ENCODE assay signal across 40 cellular contexts in the genomic region with DNA sequence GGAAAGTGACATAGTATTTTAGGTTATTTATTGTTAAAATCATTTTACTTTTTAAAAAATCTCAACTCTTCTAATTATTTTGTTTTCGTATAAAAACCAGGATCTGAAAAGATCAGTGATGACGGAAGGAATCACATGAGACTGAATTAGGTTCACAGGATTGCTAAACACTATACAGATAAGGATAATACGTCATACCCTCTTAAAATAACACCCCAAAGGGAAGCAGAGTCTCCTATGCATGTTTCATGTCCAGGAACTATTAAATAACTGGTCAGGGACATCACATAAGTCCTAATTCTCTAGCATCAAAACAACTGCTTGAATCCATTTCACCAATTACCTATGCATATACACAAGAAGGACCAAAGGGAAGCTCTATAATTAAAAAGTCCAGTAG.
"Had no signal": no experiment of that assay in that cellular context is flagged by ENCODE, and none has a peak within 500 bp of the region (broad histone marks: within the 10 kb centered on the region; RNA-seq: fewer than 3 reads in every experiment).

No MANE protein-coding gene starts in this region.

- H3K27me3 ChIP-seq: adrenal gland, ascending aorta, body of pancreas, brain microvascular endothelial cell, breast epithelium, cardiac muscle cell had no signal

- FAIRE-seq: astrocyte, bronchial epithelial cell had no signal

- H3K27ac Mint-ChIP-seq: activated naive CD4-positive, alpha-beta T cell treated with anti-CD3 and anti-CD28 coated beads, Interleukin-2, amount 10 ng/mL, durations not matched to agents 7 days and 5 days; activated naive CD4-positive, alpha-beta T cell treated with anti-CD3 and anti-CD28 coated beads, Interleukin-2, amount 50 U/mL, for 24 hours; activated naive CD4-positive, alpha-beta T cell treated with anti-CD3 and anti-CD28 coated beads, Interleukin-2, amount 50 U/mL, for 72 hours; activated naive CD8-positive, alpha-beta T cell treated with anti-CD3 and anti-CD28 coated beads for 36 hours; activated naive CD8-positive, alpha-beta T cell treated with anti-CD3 and anti-CD28 coated beads, Interleukin-2, amount 10 ng/mL, durations not matched to agents 7 days and 5 days; activated naive CD8-positive, alpha-beta T cell treated with anti-CD3 and anti-CD28 coated beads, Interleukin-2, amount 50 U/mL, for 24 hours; activated T-cell treated with anti-CD3 and anti-CD28 coated beads, Interleukin-2, amount 50 U/mL, for 24 hours; activated T-cell treated with anti-CD3 and anti-CD28 coated beads, Interleukin-2, amount 50 U/mL, for 72 hours; activated T-helper 1 cell treated with anti-CD3 and anti-CD28 coated beads, Interleukin-12 subunit alpha, Interleukin-12 subunit beta, Interleukin-2, Interleukin-4 antibody, amounts not matched to agents 30 ng/mL and 10 ng/mL and 1 ng/mL, durations not matched to agents 14 hours and 24 hours and 36 hours; activated T-helper 17 cell treated with anti-CD3 and anti-CD28 coated beads, Interleukin-2, amount 50 U/mL, for 72 hours; activated T-helper 2 cell treated with anti-CD3 and anti-CD28 coated beads, Interferon-gamma antibody, Interleukin-2, Interleukin-4, amounts not matched to agents 10 μg/mL and 5 μg/mL and 100 μg/mL, durations not matched to agents 14 hours and 24 hours and 36 hours; brain had no signal

- H3K4me1 Mint-ChIP-seq: brain had no signal

- H3K4me3 Mint-ChIP-seq: activated naive CD4-positive, alpha-beta T cell treated with anti-CD3 and anti-CD28 coated beads, Interleukin-2, amount 10 ng/mL, durations not matched to agents 7 days and 5 days; activated naive CD4-positive, alpha-beta T cell treated with anti-CD3 and anti-CD28 coated beads, Interleukin-2, amount 50 U/mL, for 24 hours; activated naive CD8-positive, alpha-beta T cell; activated naive CD8-positive, alpha-beta T cell treated with anti-CD3 and anti-CD28 coated beads for 36 hours; activated naive CD8-positive, alpha-beta T cell treated with anti-CD3 and anti-CD28 coated beads, Interleukin-2, amount 10 ng/mL, durations not matched to agents 7 days and 5 days; activated naive CD8-positive, alpha-beta T cell treated with anti-CD3 and anti-CD28 coated beads, Interleukin-2, amount 50 U/mL, for 24 hours; activated T-cell treated with anti-CD3 and anti-CD28 coated beads, Interleukin-2, amount 50 U/mL, for 24 hours; activated T-cell treated with anti-CD3 and anti-CD28 coated beads, Interleukin-2, amount 50 U/mL, for 4 hours; activated T-cell treated with anti-CD3 and anti-CD28 coated beads, Interleukin-2, amount 50 U/mL, for 72 hours; activated T-helper 1 cell treated with anti-CD3 and anti-CD28 coated beads, Interleukin-12 subunit alpha, Interleukin-12 subunit beta, Interleukin-2, Interleukin-4 antibody, amounts not matched to agents 30 ng/mL and 10 ng/mL and 1 ng/mL, durations not matched to agents 14 hours and 24 hours and 36 hours; activated T-helper 17 cell treated with anti-CD3 and anti-CD28 coated beads, Interleukin-2, amount 50 U/mL, for 72 hours; brain; central memory CD8-positive, alpha-beta T cell had no signal

- H3K27ac ChIP-seq: adrenal gland, ascending aorta, body of pancreas, brain microvascular endothelial cell, breast epithelium, cardiac muscle cell had no signal

- DNase-seq: activated effector memory CD4-positive, alpha-beta T cell treated with anti-CD3 and anti-CD28 coated beads, Interleukin-2, amount 50 U/mL, for 16 hours; activated effector memory CD4-positive, alpha-beta T cell treated with Interleukin-2 at 50 U/mL for 16 hours; activated gamma-delta T cell; activated gamma-delta T cell treated with Interleukin-2 at 50 U/mL for 16 hours; activated naive CD4-positive, alpha-beta T cell; activated naive CD4-positive, alpha-beta T cell treated with anti-CD3 and anti-CD28 coated beads, Interleukin-2, amount 10 ng/mL, durations not matched to agents 7 days and 5 days; activated naive CD4-positive, alpha-beta T cell treated with anti-CD3 and anti-CD28 coated beads, Interleukin-2, amount 50 U/mL, for 16 hours; activated naive CD4-positive, alpha-beta T cell treated with Interleukin-2 at 50 U/mL for 16 hours; activated naive CD8-positive, alpha-beta T cell treated with anti-CD3 and anti-CD28 coated beads for 36 hours; activated naive CD8-positive, alpha-beta T cell treated with anti-CD3 and anti-CD28 coated beads, Interleukin-2, amount 10 ng/mL, durations not matched to agents 7 days and 5 days; activated naive CD8-positive, alpha-beta T cell treated with anti-CD3 and anti-CD28 coated beads, Interleukin-2, amount 50 U/mL, for 24 hours; activated T-cell treated with anti-CD3 and anti-CD28 coated beads for 4 hours; activated T-cell treated with anti-CD3 and anti-CD28 coated beads, Interleukin-2, amount 50 U/mL, for 1 hour; activated T-cell treated with anti-CD3 and anti-CD28 coated beads, Interleukin-2, amount 50 U/mL, for 24 hours; activated T-cell treated with anti-CD3 and anti-CD28 coated beads, Interleukin-2, amount 50 U/mL, for 4 hours; activated T-cell treated with anti-CD3 and anti-CD28 coated beads, Interleukin-2, amount 50 U/mL, for 48 hours; activated T-cell treated with anti-CD3 and anti-CD28 coated beads, Interleukin-2, amount 50 U/mL, for 72 hours; adrenal gland; amniotic stem cell; amygdala; anterior cingulate cortex; aorta; body of pancreas; brain microvascular endothelial cell; caudate nucleus; central memory CD4-positive, alpha-beta T cell; cerebellar nuclear complex had no signal

- H3K27me3 Mint-ChIP-seq: activated naive CD4-positive, alpha-beta T cell treated with anti-CD3 and anti-CD28 coated beads, Interleukin-2, amount 10 ng/mL, durations not matched to agents 7 days and 5 days; activated naive CD4-positive, alpha-beta T cell treated with anti-CD3 and anti-CD28 coated beads, Interleukin-2, amount 50 U/mL, for 24 hours; activated naive CD8-positive, alpha-beta T cell; activated naive CD8-positive, alpha-beta T cell treated with anti-CD3 and anti-CD28 coated beads for 36 hours; activated naive CD8-positive, alpha-beta T cell treated with anti-CD3 and anti-CD28 coated beads, Interleukin-2, amount 10 ng/mL, durations not matched to agents 7 days and 5 days; activated naive CD8-positive, alpha-beta T cell treated with anti-CD3 and anti-CD28 coated beads, Interleukin-2, amount 50 U/mL, for 24 hours; activated T-cell treated with anti-CD3 and anti-CD28 coated beads, Interleukin-2, amount 50 U/mL, for 24 hours; activated T-helper 17 cell treated with anti-CD3 and anti-CD28 coated beads, Interleukin-2, amount 50 U/mL, for 72 hours; brain; central memory CD8-positive, alpha-beta T cell had no signal

- H3K4me3 ChIP-seq: adrenal gland, ascending aorta, body of pancreas, breast epithelium, cardiac muscle cell had no signal

- H3K36me3 ChIP-seq: adrenal gland, ascending aorta, breast epithelium, cardiac muscle cell had no signal

- H3K9me3 ChIP-seq: ascending aorta, body of pancreas, breast epithelium had no signal

- ATAC-seq: activated naive CD4-positive, alpha-beta T cell treated with anti-CD3 and anti-CD28 coated beads, Interleukin-2, amount 50 U/mL, for 72 hours; activated naive CD8-positive, alpha-beta T cell treated with anti-CD3 and anti-CD28 coated beads, Interleukin-2, amount 50 U/mL, for 24 hours; activated T-cell treated with anti-CD3 and anti-CD28 coated beads, Interleukin-2, amount 50 U/mL, for 4 hours; activated T-cell treated with anti-CD3 and anti-CD28 coated beads, Interleukin-2, amount 50 U/mL, for 72 hours; activated T-helper 17 cell treated with anti-CD3 and anti-CD28 coated beads, Interleukin-2, amount 50 U/mL, for 72 hours; body of pancreas had no signal

- H3K9me3 Mint-ChIP-seq: activated T-helper 17 cell treated with anti-CD3 and anti-CD28 coated beads, Interleukin-2, amount 50 U/mL, for 72 hours had no signal

- H3K4me1 ChIP-seq: adrenal gland, ascending aorta, body of pancreas, breast epithelium had no signal
